Comparison of ENCODE assay signal across 20 cellular contexts in the genomic region with DNA sequence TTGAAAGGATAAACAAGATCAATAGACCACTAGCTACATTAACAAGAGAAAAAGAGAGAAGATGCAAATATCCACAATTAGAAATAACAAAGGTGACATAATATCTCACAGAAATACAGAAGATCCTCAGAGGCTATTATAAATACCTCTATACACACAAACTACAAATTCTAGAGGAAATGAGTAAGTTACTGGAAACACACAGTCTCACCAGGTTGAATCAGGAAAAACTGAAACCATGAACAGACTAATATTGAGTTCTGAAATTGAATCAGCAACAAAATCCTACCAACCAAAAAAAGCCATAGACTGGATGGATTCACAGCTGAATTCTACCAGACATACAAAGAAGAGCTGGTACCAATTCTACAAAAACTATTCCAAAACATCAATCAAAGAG.
DNase-seq lines count a peak whose midpoint lies in the region; ATAC-seq, FAIRE-seq and TF ChIP-seq lines count a peak whose summit lies in the region.
"Had no signal": no experiment of that assay in that cellular context is flagged by ENCODE, and none has a peak within 500 bp of the region (broad histone marks: within the 10 kb centered on the region; RNA-seq: fewer than 3 reads in every experiment).

No MANE protein-coding gene starts in this region.

- no peak overlapping the region for H3K4me2 ChIP-seq in keratinocyte (ENCODE audit: control insufficient read depth, extremely low read depth, insufficient read depth, low read depth, low read length)
- H3K4me2 ChIP-seq: BLaER1 treated with 17β-estradiol and CSF1 and Interleukin-3, amounts not matched to agents 10 nM and 100 nM had no signal

- H2AFZ ChIP-seq in keratinocyte (ENCODE audit: control insufficient read depth, low read length) = peak overlapping the region; percentile 19

- intact Hi-C loops in activated CD4-positive, alpha-beta T cell treated with anti-CD3 and anti-CD28 coated beads, Interleukin-2, amount 10 ng/mL, durations not matched to agents 24 days and 14 days (cut with micrococcal nuclease) = loop anchor here (1.0 kb wide), 1 partner anchor 66 kb away; no protein-coding TSS in a partner anchor

- H3K9me1 ChIP-seq in keratinocyte (ENCODE audit: control insufficient read depth, extremely low read depth, insufficient read depth, low read length) = no peaks in the 10 kb centered on the region

- no peaks in the 10 kb centered on the region for H3K79me2 ChIP-seq in keratinocyte (ENCODE audit: control insufficient read depth, insufficient read depth, low read length)

- H3K4me3 Mint-ChIP-seq in activated CD4-positive, alpha-beta T cell treated with anti-CD3 and anti-CD28 coated beads, Interleukin-2, amount 10 ng/mL, durations not matched to agents 24 days and 14 days = peak overlapping the region; percentile 14
- H3K4me3 Mint-ChIP-seq in endothelial cell (ENCODE audit: unreplicated experiment) = no peak overlapping the region

- no peaks in the 10 kb centered on the region for H3K27me3 ChIP-seq in keratinocyte (ENCODE audit: control insufficient read depth, extremely low read depth, insufficient read depth, low read length)
- no peaks in the 10 kb centered on the region for H3K27me3 ChIP-seq in effector memory CD4-positive, alpha-beta T cell (replicated peaks; ENCODE audit: control insufficient read depth, insufficient read depth, low read length, poor library complexity, severe bottlenecking)
- H3K27me3 ChIP-seq: BLaER1 treated with 17β-estradiol and CSF1 and Interleukin-3, amounts not matched to agents 10 nM and 100 nM; MG63 had no signal

- H3K27ac ChIP-seq in keratinocyte (ENCODE audit: control insufficient read depth, insufficient read depth, low read length) = no peak overlapping the region
- H3K27ac ChIP-seq in effector memory CD4-positive, alpha-beta T cell (ENCODE audit: insufficient read depth, low read length, poor library complexity, severe bottlenecking) = no peak overlapping the region
- H3K27ac ChIP-seq: BLaER1 treated with 17β-estradiol and CSF1 and Interleukin-3, amounts not matched to agents 10 nM and 100 nM; SK-N-MC had no signal

- peaks cover 37% of the 10 kb centered on the region for H3K9me3 Mint-ChIP-seq in activated CD4-positive, alpha-beta T cell treated with anti-CD3 and anti-CD28 coated beads, Interleukin-2, amount 10 ng/mL, durations not matched to agents 24 days and 14 days
- peaks cover 8% of the 10 kb centered on the region for H3K9me3 Mint-ChIP-seq in endothelial cell (ENCODE audit: unreplicated experiment)

- dilution Hi-C loops in keratinocyte (cut with MboI; ENCODE audit: extremely low pct_ligation_motif_present, low sequenced_read_pairs) = no loop called here

- no peaks in the 10 kb centered on the region for H4K20me1 ChIP-seq in keratinocyte (ENCODE audit: control insufficient read depth, extremely low read depth, insufficient read depth, low read length)
- H4K20me1 ChIP-seq: BLaER1 treated with 17β-estradiol and CSF1 and Interleukin-3, amounts not matched to agents 10 nM and 100 nM had no signal

- H3K4me1 Mint-ChIP-seq in activated CD4-positive, alpha-beta T cell treated with anti-CD3 and anti-CD28 coated beads, Interleukin-2, amount 10 ng/mL, durations not matched to agents 24 days and 14 days = peaks cover 22% of the 10 kb centered on the region
- H3K4me1 Mint-ChIP-seq in endothelial cell (ENCODE audit: unreplicated experiment) = peaks cover 5% of the 10 kb centered on the region

- FAIRE-seq in keratinocyte (lab: Jason Lieb, UNC) = no peak
- FAIRE-seq: HepG2 had no signal

- ATAC-seq in GM18858 (IDR thresholded peaks at IDR 0.05; ENCODE audit: unreplicated experiment) (peak; percentile 44), GM19351 (IDR thresholded peaks at IDR 0.05; ENCODE audit: unreplicated experiment) (no peak)
- ATAC-seq: HepG2, Panc1, Right ventricle myocardium inferior had no signal

- no peaks in the 10 kb centered on the region for H3K27me3 Mint-ChIP-seq in activated CD4-positive, alpha-beta T cell treated with anti-CD3 and anti-CD28 coated beads, Interleukin-2, amount 10 ng/mL, durations not matched to agents 24 days and 14 days
- no peaks in the 10 kb centered on the region for H3K27me3 Mint-ChIP-seq in endothelial cell (ENCODE audit: unreplicated experiment)

- H3K4me1 ChIP-seq in keratinocyte (ENCODE audit: control insufficient read depth, extremely low read depth, insufficient read depth, low read length) = peaks cover 14% of the 10 kb centered on the region
- H3K4me1 ChIP-seq in effector memory CD4-positive, alpha-beta T cell (ENCODE audit: control insufficient read depth, insufficient read depth, low read length, poor library complexity, severe bottlenecking) = no peaks in the 10 kb centered on the region
- H3K4me1 ChIP-seq: BLaER1 treated with 17β-estradiol and CSF1 and Interleukin-3, amounts not matched to agents 10 nM and 100 nM had no signal

- DNase-seq in activated CD4-positive, alpha-beta T cell treated with anti-CD3 and anti-CD28 coated beads, Interleukin-2, amount 10 ng/mL, durations not matched to agents 24 days and 14 days = no peak
- no peak for DNase-seq in activated CD4-positive, alpha-beta T cell treated with anti-CD3 and anti-CD28 coated beads for 48 hours
- DNase-seq in HT1080 (ENCODE audit: low read depth) (peak; percentile 64), keratinocyte (ENCODE audit: low read depth, low spot score) (no peak), endothelial cell (ENCODE audit: low spot score) (no peak)
- DNase-seq in effector memory CD4-positive, alpha-beta T cell = no peak
- DNase-seq: DMS 273 treated with DMSO at 0.1 percent for 48 hours, HCEC 1CT, MG63, NCI-H1105, NCI-H187, NCI-H446 treated with DMSO at 0.1 percent for 48 hours, NCI-H774 had no signal

- peak overlapping the region; percentile 42 for H3K27ac Mint-ChIP-seq in activated CD4-positive, alpha-beta T cell treated with anti-CD3 and anti-CD28 coated beads, Interleukin-2, amount 10 ng/mL, durations not matched to agents 24 days and 14 days
- no peak overlapping the region for H3K27ac Mint-ChIP-seq in endothelial cell (ENCODE audit: unreplicated experiment)

- no peak for TF ChIP-seq CTCF in keratinocyte (optimal IDR thresholded peaks at IDR 0.05 in 1 of 3, IDR thresholded peaks at IDR 0.05 in 1 of 3, conservative IDR thresholded peaks at IDR 0.05 in 1 of 3; ENCODE audit: extremely low read depth in 1 of 3, insufficient read depth in 2 of 3, low read length in 3 of 3)
- TF ChIP-seq CTCF in endothelial cell (IDR thresholded peaks at IDR 0.05; ENCODE audit: unreplicated experiment) = no peak

- no peak overlapping the region for H3K4me3 ChIP-seq in keratinocyte (ENCODE audit: control insufficient read depth in 2 of 3, extremely low read depth in 1 of 3, insufficient read depth in 2 of 3, low read depth in 1 of 3, low read length in 3 of 3)
- no peak overlapping the region for H3K4me3 ChIP-seq in effector memory CD4-positive, alpha-beta T cell (ENCODE audit: insufficient read depth, low read depth, low read length, poor library complexity, severe bottlenecking)
- H3K4me3 ChIP-seq: BLaER1 treated with 17β-estradiol and CSF1 and Interleukin-3, amounts not matched to agents 10 nM and 100 nM; MG63; SK-N-MC had no signal

- H3K36me3 Mint-ChIP-seq in activated CD4-positive, alpha-beta T cell treated with anti-CD3 and anti-CD28 coated beads, Interleukin-2, amount 10 ng/mL, durations not matched to agents 24 days and 14 days (ENCODE audit: low read depth) = no peaks in the 10 kb centered on the region
- no peaks in the 10 kb centered on the region for H3K36me3 Mint-ChIP-seq in endothelial cell (ENCODE audit: low read depth, unreplicated experiment)

- H3K36me3 ChIP-seq in keratinocyte (ENCODE audit: control insufficient read depth in 2 of 2, extremely low read depth in 1 of 2, insufficient read depth in 2 of 2, low read length in 2 of 2) = no peaks in the 10 kb centered on the region
- no peaks in the 10 kb centered on the region for H3K36me3 ChIP-seq in effector memory CD4-positive, alpha-beta T cell (ENCODE audit: control insufficient read depth, insufficient read depth, low read length)
- H3K36me3 ChIP-seq: BLaER1 treated with 17β-estradiol and CSF1 and Interleukin-3, amounts not matched to agents 10 nM and 100 nM; MG63 had no signal

- no peaks in the 10 kb centered on the region for H3K9me3 ChIP-seq in keratinocyte (ENCODE audit: control insufficient read depth, low read depth, low read length)
- peaks cover 3% of the 10 kb centered on the region for H3K9me3 ChIP-seq in effector memory CD4-positive, alpha-beta T cell (ENCODE audit: control insufficient read depth, low read length)
- H3K9me3 ChIP-seq: MG63 had no signal

- no peak overlapping the region for H3K9ac ChIP-seq in keratinocyte (ENCODE audit: control insufficient read depth, extremely low read depth, insufficient read depth, low read length)
- H3K9ac ChIP-seq: BLaER1 treated with 17β-estradiol and CSF1 and Interleukin-3, amounts not matched to agents 10 nM and 100 nM had no signal
